Comparison of ENCODE assay signal across 25 cellular contexts in genomic region chr4:185801471-185801870, GRCh38. TPM values are rescaled to one million over a fixed set of nuclear protein-coding genes. Genes with fewer than 3 reads are reported as not detected.
"Had no signal": no experiment of that assay in that cellular context is flagged by ENCODE, and none has a peak within 500 bp of the region (broad histone marks: within the 10 kb centered on the region; RNA-seq: fewer than 3 reads in every experiment).

No MANE protein-coding gene starts in this region.

- H3K27me3 ChIP-seq: dorsolateral prefrontal cortex, esophagus squamous epithelium, heart right ventricle, sigmoid colon, stomach had no signal

- DNase-seq: caudate nucleus; cortex of kidney; dorsolateral prefrontal cortex; effector CD8-positive, alpha-beta T cell; esophagus squamous epithelium; heart right ventricle; hypothalamus; islet precursor cell; lower lobe of right lung; midbrain; naive thymus-derived CD4-positive, alpha-beta T cell; nephron progenitor cell; psoas muscle; retina; sigmoid colon; small intestine; stimulated activated CD4-positive, alpha-beta T cell treated with anti-CD3 and anti-CD28 coated beads, Interleukin-12 subunit alpha, Interleukin-12 subunit beta, amount 100 ng/mL, for 4 hours; stimulated activated naive CD4-positive, alpha-beta T cell; stomach; substantia nigra; trophoblast cell had no signal

- H3K4me1 Mint-ChIP-seq: memory B cell, nephron progenitor cell had no signal

- H3K4me3 Mint-ChIP-seq: memory B cell; naive thymus-derived CD4-positive, alpha-beta T cell; nephron progenitor cell had no signal

- H3K36me3 ChIP-seq: esophagus squamous epithelium, lower lobe of right lung, sigmoid colon, stomach, thoracic aorta had no signal

- ATAC-seq: heart right ventricle; left lobe of liver; lower lobe of right lung; naive thymus-derived CD4-positive, alpha-beta T cell; psoas muscle had no signal

- H3K27ac ChIP-seq: dorsolateral prefrontal cortex, epithelial cell of prostate, esophagus squamous epithelium, lower lobe of right lung, psoas muscle, stomach, thoracic aorta had no signal

- H3K4me1 ChIP-seq: esophagus squamous epithelium, lower lobe of right lung, psoas muscle had no signal

- H3K9me3 ChIP-seq: esophagus squamous epithelium, heart right ventricle, lower lobe of right lung, psoas muscle, sigmoid colon, stomach, thoracic aorta had no signal

- H3K9me3 Mint-ChIP-seq: nephron progenitor cell had no signal

- H3K27ac Mint-ChIP-seq: memory B cell; naive thymus-derived CD4-positive, alpha-beta T cell; nephron progenitor cell had no signal

- H3K4me3 ChIP-seq: dorsolateral prefrontal cortex, esophagus squamous epithelium, lower lobe of right lung, psoas muscle, sigmoid colon, stomach, thoracic aorta had no signal

RNA-seq across cellular contexts. Expression of gene SORBS2, which starts 10.5 kb away (rescaled TPM):
- polyA plus RNA-seq: naive thymus-derived CD4-positive, alpha-beta T cell had no signal
